28 cellular contexts compared by ENCODE assay signal in genomic region chr9:79034583-79034982, GRCh38.
"Had no signal": no experiment of that assay in that cellular context is flagged by ENCODE, and none has a peak within 500 bp of the region (broad histone marks: within the 10 kb centered on the region; RNA-seq: fewer than 3 reads in every experiment).

No MANE protein-coding gene starts in this region.

- H3K4me1 ChIP-seq: left ventricle myocardium inferior, right atrium auricular region, suprapubic skin, tibial artery, upper lobe of right lung had no signal

- H3K36me3 Mint-ChIP-seq: naive thymus-derived CD4-positive, alpha-beta T cell; natural killer cell treated with Interleukin-12 subunit alpha and Interleukin-12 subunit beta and Interleukin-15 and Interleukin-18, amount 100 ng/mL, for 72 hours had no signal

- H3K27me3 ChIP-seq: ovary, right atrium auricular region, suprapubic skin, tibial artery, upper lobe of right lung had no signal

- H3K9me3 ChIP-seq: ovary, right atrium auricular region, suprapubic skin, thoracic aorta, tibial artery, upper lobe of right lung had no signal

- H3K27ac ChIP-seq: left ventricle myocardium inferior, ovary, right atrium auricular region, skin epidermis, suprapubic skin, thoracic aorta, tibial artery, upper lobe of right lung had no signal

- FAIRE-seq: islet of Langerhans, kidney, urothelium cell line had no signal

- DNase-seq: hypothalamus; immature natural killer cell; kidney; left colon; left ventricle myocardium inferior; midbrain; mucosa of descending colon; naive thymus-derived CD4-positive, alpha-beta T cell; ovary; stimulated activated CD4-positive, alpha-beta T cell treated with anti-CD3 and anti-CD28 coated beads, Interleukin-12 subunit alpha, Interleukin-12 subunit beta, amount 100 ng/mL, for 4 hours; stimulated activated CD4-positive, alpha-beta T cell treated with anti-CD3 and anti-CD28 coated beads, Interleukin-15, amount 100 ng/mL, for 24 hours; stimulated activated CD4-positive, alpha-beta T cell treated with anti-CD3 and anti-CD28 coated beads, Interleukin-2, amount 100 ng/mL, for 24 hours; stimulated activated CD4-positive, alpha-beta T cell treated with anti-CD3 and anti-CD28 coated beads, Interleukin-4, amount 100 ng/mL, for 1 hour; stimulated activated naive CD4-positive, alpha-beta T cell; tibial artery; trophoblast cell; upper lobe of right lung had no signal

- H3K36me3 ChIP-seq: left ventricle myocardium inferior, ovary, right atrium auricular region, suprapubic skin, thoracic aorta, tibial artery, upper lobe of right lung had no signal

- H3K4me3 Mint-ChIP-seq: immature natural killer cell; naive thymus-derived CD4-positive, alpha-beta T cell; natural killer cell treated with Interleukin-12 subunit alpha and Interleukin-12 subunit beta and Interleukin-15 and Interleukin-18, amount 100 ng/mL, for 72 hours; stimulated activated naive CD8-positive, alpha-beta T cell treated with anti-CD3 and anti-CD28 coated beads, Interleukin-15, Interleukin-2, amounts not matched to agents 100 ng/mL and 50 ng/mL, for 24 hours had no signal

- H3K27me3 Mint-ChIP-seq: naive thymus-derived CD4-positive, alpha-beta T cell; natural killer cell treated with Interleukin-12 subunit alpha and Interleukin-12 subunit beta and Interleukin-15 and Interleukin-18, amount 100 ng/mL, for 72 hours; progenitor cell of endocrine pancreas; stimulated activated naive CD8-positive, alpha-beta T cell treated with anti-CD3 and anti-CD28 coated beads, Interleukin-15, Interleukin-2, amounts not matched to agents 100 ng/mL and 50 ng/mL, for 24 hours had no signal

- H3K4me1 Mint-ChIP-seq: immature natural killer cell; naive thymus-derived CD4-positive, alpha-beta T cell had no signal

- H3K27ac Mint-ChIP-seq: immature natural killer cell; naive thymus-derived CD4-positive, alpha-beta T cell; natural killer cell treated with Interleukin-12 subunit alpha and Interleukin-12 subunit beta and Interleukin-15 and Interleukin-18, amount 100 ng/mL, for 72 hours; progenitor cell of endocrine pancreas; stimulated activated naive CD8-positive, alpha-beta T cell treated with anti-CD3 and anti-CD28 coated beads, Interleukin-15, Interleukin-2, amounts not matched to agents 100 ng/mL and 50 ng/mL, for 24 hours had no signal

- ATAC-seq: left colon; mucosa of descending colon; naive thymus-derived CD4-positive, alpha-beta T cell; natural killer cell treated with Interleukin-12 subunit alpha and Interleukin-12 subunit beta and Interleukin-15 and Interleukin-18, amount 100 ng/mL, for 72 hours; sciatic nerve; upper lobe of right lung had no signal

- H3K4me3 ChIP-seq: left ventricle myocardium inferior, lung, mucosa of descending colon, ovary, right atrium auricular region, skin epidermis, suprapubic skin, thoracic aorta, tibial artery, upper lobe of right lung had no signal
